ENCODE assay signal across 8 cellular contexts in the genomic region with DNA sequence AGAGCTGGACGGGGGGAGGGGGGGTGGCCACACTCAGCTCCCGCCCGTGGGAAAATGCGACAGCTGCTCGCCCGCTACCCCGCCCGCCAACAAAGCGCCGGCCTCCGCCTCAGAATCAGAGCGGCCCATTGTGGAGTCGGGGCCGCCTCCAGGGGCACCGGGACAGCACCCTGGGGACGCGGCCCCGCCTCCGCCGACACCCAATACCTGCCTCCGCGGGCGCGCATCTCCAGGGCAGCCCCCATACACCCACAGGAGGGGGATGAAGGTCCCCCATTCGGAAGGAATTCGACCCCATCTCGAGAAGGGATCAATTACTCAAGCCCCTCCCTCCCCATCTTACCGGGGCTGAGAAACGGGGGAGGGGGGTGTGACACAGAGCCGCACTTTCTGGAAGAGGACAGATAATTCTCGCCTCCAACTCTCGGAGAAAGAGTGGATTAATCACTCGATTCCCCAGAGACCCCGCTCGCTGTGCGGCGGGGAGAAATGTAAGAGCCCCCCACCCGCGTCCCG. TPM values are rescaled to one million over a fixed set of nuclear protein-coding genes. Genes with fewer than 3 reads are reported as not detected.
A peak's percentile ranks its signal among the peaks of the same experiment; 100 is the strongest.
DNase-seq lines count a peak whose midpoint lies in the region; ATAC-seq and TF ChIP-seq lines count a peak whose summit lies in the region.

No MANE protein-coding gene starts in this region.

- peaks cover 26% of the 10 kb centered on the region for H3K4me1 ChIP-seq in adipocyte (ENCODE audit: control insufficient read depth, insufficient read depth, low read length)

- H3K27ac Mint-ChIP-seq in progenitor cell of endocrine pancreas = peak overlapping the region; percentile 92

- H3K27me3 Mint-ChIP-seq in progenitor cell of endocrine pancreas = peaks cover 2% of the 10 kb centered on the region

- no peaks in the 10 kb centered on the region for H3K9me3 ChIP-seq in adipocyte (ENCODE audit: control insufficient read depth, low read length)

- H3K4me3 ChIP-seq in GM12864 (ENCODE audit: low read depth, low read length) (peak overlapping the region; percentile 64), adipocyte (ENCODE audit: low read length) (peak overlapping the region; percentile 84)

- H3K36me3 Mint-ChIP-seq in progenitor cell of endocrine pancreas (ENCODE audit: insufficient read depth) = peaks cover 3% of the 10 kb centered on the region

- H3K4me1 Mint-ChIP-seq in progenitor cell of endocrine pancreas (ENCODE audit: low read depth) = peaks cover 15% of the 10 kb centered on the region

- no peaks in the 10 kb centered on the region for H3K9me3 Mint-ChIP-seq in progenitor cell of endocrine pancreas (ENCODE audit: low read depth)

- intact Hi-C loops in left ventricle myocardium superior (cut with micrococcal nuclease) = no loop called here

- peak overlapping the region; percentile 86 for H3K9ac ChIP-seq in adipocyte (ENCODE audit: low read length)

- ATAC-seq in left ventricle myocardium superior = peak; percentile 9
- ATAC-seq in GM19455 (IDR thresholded peaks at IDR 0.05; ENCODE audit: unreplicated experiment) = no peak
- no peak for ATAC-seq in GM19395 (IDR thresholded peaks at IDR 0.05; ENCODE audit: unreplicated experiment)

- no peaks in the 10 kb centered on the region for H3K36me3 ChIP-seq in adipocyte (ENCODE audit: control insufficient read depth, insufficient read depth, low read length, severe bottlenecking)

- TF ChIP-seq CTCF in GM12864 (IDR thresholded peaks at IDR 0.05; ENCODE audit: low read depth, low read length, missing control alignments) (no peak), progenitor cell of endocrine pancreas (IDR thresholded peaks at IDR 0.05; ENCODE audit: unreplicated experiment) (no peak)

- no peaks in the 10 kb centered on the region for H3K27me3 ChIP-seq in adipocyte (replicated peaks; ENCODE audit: control insufficient read depth, insufficient read depth, low read length)

- H3K4me3 Mint-ChIP-seq in progenitor cell of endocrine pancreas (ENCODE audit: low read depth) = peak overlapping the region; percentile 85

- DNase-seq in GM12864 (ENCODE audit: low read depth) (no peak), RPMI8226 (peak; percentile 66), adipocyte (ENCODE audit: low read depth) (peak; percentile 57), left ventricle myocardium superior (peak; percentile 83), progenitor cell of endocrine pancreas (ENCODE audit: low spot score, unreplicated experiment) (peak; percentile 39), NCI-H146 (lab: John Stamatoyannopoulos, UW) (no peak)

RNA-seq across cellular contexts. Expression of gene NOTCH1, which starts 1.2 kb away (rescaled TPM):
- total RNA-seq in left ventricle myocardium superior (15.4 TPM), progenitor cell of endocrine pancreas (109 and 130 TPM in 2 replicates)

Comparison
In these comparisons a context has a peak if more than half of its experiments do, and no peak if none do; other contexts are left out.
1. DNase-seq: peak in RPMI8226 (single experiment), adipocyte (single experiment), left ventricle myocardium superior (single experiment) and progenitor cell of endocrine pancreas (single experiment); none in GM12864 (single experiment) and NCI-H146 (single experiment).